2 cellular contexts compared by ENCODE assay signal in the genomic region with DNA sequence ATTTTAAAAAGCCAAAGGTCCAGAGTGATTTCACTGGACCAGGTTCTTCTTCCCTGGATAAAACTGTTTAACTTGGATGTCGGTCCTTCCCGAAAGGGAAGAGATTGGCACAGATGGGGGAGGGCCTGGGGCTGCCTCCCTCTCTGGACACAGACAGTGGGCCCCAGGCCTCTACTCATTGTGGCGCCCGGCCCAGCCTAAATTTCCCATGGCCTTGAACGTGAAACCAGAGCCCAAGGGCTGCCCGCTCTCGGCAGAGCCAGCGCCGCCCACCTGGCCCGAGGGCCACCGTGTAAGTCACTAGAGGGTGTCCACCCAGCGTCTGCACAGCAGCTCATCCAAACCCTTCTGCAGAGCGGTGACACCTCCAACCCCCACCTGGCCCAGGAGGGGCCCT.
TF ChIP-seq lines count a peak whose summit lies in the region.

No MANE protein-coding gene starts in this region.

TF ChIP-seq in HepG2, 621 proteins besides CTCF, POLR2A, EP300 and RAD21:
- TF ChIP-seq SALL1 (CRISPR knock-in tag; IDR thresholded peaks at IDR 0.05) (no peak), MLLT10 (CRISPR knock-in tag; IDR thresholded peaks at IDR 0.05) (no peak), GABPB1 (CRISPR knock-in tag; IDR thresholded peaks at IDR 0.05) (no peak), SAP130 (CRISPR knock-in tag; IDR thresholded peaks at IDR 0.05; ENCODE audit: low read depth) (no peak)

TF ChIP-seq in H1, 55 proteins besides CTCF, POLR2A, EP300 and RAD21:
- TF ChIP-seq TEAD4 (IDR thresholded peaks at IDR 0.05; ENCODE audit: low read depth, low read length) (no peak), SP2 (IDR thresholded peaks at IDR 0.05; ENCODE audit: low read length) (no peak), SUZ12 (IDR thresholded peaks at IDR 0.05; ENCODE audit: low read length) (no peak), NANOG (IDR thresholded peaks at IDR 0.05; ENCODE audit: insufficient read depth, low read depth, low read length, poor library complexity, severe bottlenecking) (no peak), SIN3A (conservative IDR thresholded peaks at IDR 0.05 in 1 of 2, IDR thresholded peaks at IDR 0.05 in 1 of 2; ENCODE audit: low read depth in 1 of 2, low read length in 2 of 2) (no peak), HDAC2 (IDR thresholded peaks at IDR 0.05; ENCODE audit: borderline replicate concordance in 1 of 2, low read depth in 2 of 2, low read length in 2 of 2) (no peak), EZH2 (IDR thresholded peaks at IDR 0.05; ENCODE audit: low read depth, low read length, severe bottlenecking) (no peak), SIX5 (IDR thresholded peaks at IDR 0.05; ENCODE audit: low read depth, low read length) (no peak), TAF7 (optimal IDR thresholded peaks at IDR 0.05; ENCODE audit: borderline replicate concordance, low read depth, low read length) (no peak), KDM1A (IDR thresholded peaks at IDR 0.05; ENCODE audit: borderline replicate concordance, low read length) (no peak)
- TF ChIP-seq, protein P1, sequence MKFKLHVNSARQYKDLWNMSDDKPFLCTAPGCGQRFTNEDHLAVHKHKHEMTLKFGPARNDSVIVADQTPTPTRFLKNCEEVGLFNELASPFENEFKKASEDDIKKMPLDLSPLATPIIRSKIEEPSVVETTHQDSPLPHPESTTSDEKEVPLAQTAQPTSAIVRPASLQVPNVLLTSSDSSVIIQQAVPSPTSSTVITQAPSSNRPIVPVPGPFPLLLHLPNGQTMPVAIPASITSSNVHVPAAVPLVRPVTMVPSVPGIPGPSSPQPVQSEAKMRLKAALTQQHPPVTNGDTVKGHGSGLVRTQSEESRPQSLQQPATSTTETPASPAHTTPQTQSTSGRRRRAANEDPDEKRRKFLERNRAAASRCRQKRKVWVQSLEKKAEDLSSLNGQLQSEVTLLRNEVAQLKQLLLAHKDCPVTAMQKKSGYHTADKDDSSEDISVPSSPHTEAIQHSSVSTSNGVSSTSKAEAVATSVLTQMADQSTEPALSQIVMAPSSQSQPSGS (IDR thresholded peaks at IDR 0.05; ENCODE audit: low read length), result no peak
- TF ChIP-seq, protein P2, sequence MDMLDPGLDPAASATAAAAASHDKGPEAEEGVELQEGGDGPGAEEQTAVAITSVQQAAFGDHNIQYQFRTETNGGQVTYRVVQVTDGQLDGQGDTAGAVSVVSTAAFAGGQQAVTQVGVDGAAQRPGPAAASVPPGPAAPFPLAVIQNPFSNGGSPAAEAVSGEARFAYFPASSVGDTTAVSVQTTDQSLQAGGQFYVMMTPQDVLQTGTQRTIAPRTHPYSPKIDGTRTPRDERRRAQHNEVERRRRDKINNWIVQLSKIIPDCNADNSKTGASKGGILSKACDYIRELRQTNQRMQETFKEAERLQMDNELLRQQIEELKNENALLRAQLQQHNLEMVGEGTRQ (IDR thresholded peaks at IDR 0.05; ENCODE audit: low read length), result no peak
- TF ChIP-seq, protein P3, sequence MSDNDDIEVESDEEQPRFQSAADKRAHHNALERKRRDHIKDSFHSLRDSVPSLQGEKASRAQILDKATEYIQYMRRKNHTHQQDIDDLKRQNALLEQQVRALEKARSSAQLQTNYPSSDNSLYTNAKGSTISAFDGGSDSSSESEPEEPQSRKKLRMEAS (IDR thresholded peaks at IDR 0.05), result no peak
